In genomic region chr9:124008855-124009834, GRCh38 we compare ENCODE assay signal across 9 cellular contexts. TPM values are rescaled to one million over a fixed set of nuclear protein-coding genes. Genes with fewer than 3 reads are reported as not detected.
A peak's percentile ranks its signal among the peaks of the same experiment; 100 is the strongest.
DNase-seq lines count a peak whose midpoint lies in the region; ATAC-seq and TF ChIP-seq lines count a peak whose summit lies in the region.
"Had no signal": no experiment of that assay in that cellular context is flagged by ENCODE, and none has a peak within 500 bp of the region (broad histone marks: within the 10 kb centered on the region; RNA-seq: fewer than 3 reads in every experiment).

No MANE protein-coding gene starts in this region.

- no peak for DNase-seq in right cardiac atrium
- no peak for DNase-seq in left cardiac atrium
- DNase-seq in NCI-H2171 treated with DMSO at 0.1 percent for 48 hours (lab: John Stamatoyannopoulos, UW), result peak; percentile 74
- DNase-seq in endodermal cell, result peak; percentile 88
- no peak for DNase-seq in thoracic aorta (ENCODE audit: low spot score)
- DNase-seq in putamen (ENCODE audit: low spot score), result no peak
- no peak for DNase-seq in GM19238 (ENCODE audit: insufficient read length, low spot score)
- DNase-seq in erythroblast (lab: John Stamatoyannopoulos, UW), result no peak
- DNase-seq: Peyer's patch had no signal

- TF ChIP-seq CTCF in endodermal cell (conservative IDR thresholded peaks at IDR 0.05) (no peak), thoracic aorta (IDR thresholded peaks at IDR 0.05) (no peak)

- TF ChIP-seq POLR2A in erythroblast (IDR thresholded peaks at IDR 0.05; ENCODE audit: low read length), result no peak

- H3K27ac Mint-ChIP-seq in endodermal cell, result no peak overlapping the region

- no peaks in the 10 kb centered on the region for H3K9me3 ChIP-seq in right cardiac atrium (ENCODE audit: control insufficient read depth, low read length)
- H3K9me3 ChIP-seq in endodermal cell (ENCODE audit: control insufficient read depth, low read length), result no peaks in the 10 kb centered on the region
- no peaks in the 10 kb centered on the region for H3K9me3 ChIP-seq in thoracic aorta
- H3K9me3 ChIP-seq: Peyer's patch had no signal

- no peaks in the 10 kb centered on the region for H3K9me3 Mint-ChIP-seq in endodermal cell

- H3K9ac ChIP-seq in endodermal cell (ENCODE audit: extremely low read depth, low read length, poor library complexity, severe bottlenecking), result no peak overlapping the region

- H3K27me3 ChIP-seq in right cardiac atrium (ENCODE audit: control insufficient read depth, insufficient read depth) (no peaks in the 10 kb centered on the region), endodermal cell (ENCODE audit: control insufficient read depth, insufficient read depth, low read length, poor library complexity, severe bottlenecking) (peaks cover 99% of the 10 kb centered on the region), thoracic aorta (replicated peaks; ENCODE audit: insufficient read depth) (peaks cover 69% of the 10 kb centered on the region)

- peaks cover 41% of the 10 kb centered on the region for H3K4me1 Mint-ChIP-seq in endodermal cell

- WGBS in right cardiac atrium, result 7% methylated on average over 74 of the region's 74 CpGs
- WGBS in endodermal cell (ENCODE audit: insufficient coverage in 1 of 2, insufficient read length in 1 of 2), 2 experiments, result 1 to 2% methylated on average over 43 to 74 of the region's 74 CpGs

- H3K36me3 ChIP-seq in endodermal cell (ENCODE audit: control insufficient read depth, insufficient read depth, low read length), result no peaks in the 10 kb centered on the region
- H3K36me3 ChIP-seq in thoracic aorta, result no peaks in the 10 kb centered on the region
- H3K36me3 ChIP-seq: Peyer's patch had no signal

- H3K4me1 ChIP-seq in right cardiac atrium (ENCODE audit: control insufficient read depth, insufficient read depth, low read length), result peaks cover 8% of the 10 kb centered on the region
- H3K4me1 ChIP-seq in endodermal cell (ENCODE audit: control insufficient read depth, insufficient read depth, low read length), result peaks cover 3% of the 10 kb centered on the region
- H3K4me1 ChIP-seq in thoracic aorta (ENCODE audit: control insufficient read depth in 1 of 2, low read depth in 2 of 2), result peaks cover 20 to 35% of the 10 kb centered on the region in 2 donors

- peak overlapping the region; percentile 50 for H3K4me3 Mint-ChIP-seq in endodermal cell

- no peaks in the 10 kb centered on the region for H3K36me3 Mint-ChIP-seq in endodermal cell (ENCODE audit: low read depth)

- intact Hi-C loops in right cardiac atrium (cut with DNase I) (no loop called here), left cardiac atrium (cut with DNase I) (no loop called here)

- H3K4me3 ChIP-seq in right cardiac atrium (ENCODE audit: low read length), result peak overlapping the region; percentile 11
- H3K4me3 ChIP-seq in endodermal cell (ENCODE audit: low read length), result peak overlapping the region; percentile 77
- H3K4me3 ChIP-seq in thoracic aorta, result peak overlapping the region; percentile 46

- H3K27ac ChIP-seq in right cardiac atrium (ENCODE audit: low read length) (no peak overlapping the region), endodermal cell (ENCODE audit: low read depth, low read length) (no peak overlapping the region), thoracic aorta (no peak overlapping the region)
- H3K27ac ChIP-seq: Peyer's patch had no signal

- ATAC-seq in right cardiac atrium, result no peak
- ATAC-seq in left cardiac atrium, result no peak
- no peak for ATAC-seq in thoracic aorta (ENCODE audit: insufficient number of reproducible peaks, low FRiP score, low read depth)

- H3K27me3 Mint-ChIP-seq in endodermal cell (ENCODE audit: insufficient read depth), result peaks cover 98% of the 10 kb centered on the region

RNA-seq across cellular contexts. Expression of gene LHX2, which starts 2.4 kb away (rescaled TPM):
- total RNA-seq in right cardiac atrium (under 1 TPM in 1 of 4 donors, not detected in 3; 0.17 TPM), left cardiac atrium (under 1 TPM in 1 of 2 donors, not detected in 1; 0.38 TPM), endodermal cell (under 1 TPM; 0.20 to 0.29 TPM), thoracic aorta (not detected)
- 0.07 TPM for polyA plus RNA-seq in right cardiac atrium
- polyA plus RNA-seq in endodermal cell (2013, experiment 1 of 2), result 4.2 TPM
- 5.4 TPM for polyA plus RNA-seq in endodermal cell (2013, experiment 2 of 2)
- total RNA-seq: Peyer's patch had no signal

Comparison
In these comparisons a context has a peak if more than half of its experiments do, and no peak if none do; other contexts are left out.
1. DNase-seq: peak in NCI-H2171 treated with DMSO at 0.1 percent for 48 hours (single experiment) and endodermal cell (single experiment); none in right cardiac atrium (0 of 3), left cardiac atrium (single experiment), thoracic aorta (single experiment), putamen (single experiment), GM19238 (single experiment) and erythroblast (0 of 2).
2. H3K4me3 ChIP-seq: peak in every context shown above with its lines; median percentile 77 in endodermal cell; 46 in thoracic aorta; 11 in right cardiac atrium.